Comparison of ENCODE assay signal across 1 cellular context in the genomic region with DNA sequence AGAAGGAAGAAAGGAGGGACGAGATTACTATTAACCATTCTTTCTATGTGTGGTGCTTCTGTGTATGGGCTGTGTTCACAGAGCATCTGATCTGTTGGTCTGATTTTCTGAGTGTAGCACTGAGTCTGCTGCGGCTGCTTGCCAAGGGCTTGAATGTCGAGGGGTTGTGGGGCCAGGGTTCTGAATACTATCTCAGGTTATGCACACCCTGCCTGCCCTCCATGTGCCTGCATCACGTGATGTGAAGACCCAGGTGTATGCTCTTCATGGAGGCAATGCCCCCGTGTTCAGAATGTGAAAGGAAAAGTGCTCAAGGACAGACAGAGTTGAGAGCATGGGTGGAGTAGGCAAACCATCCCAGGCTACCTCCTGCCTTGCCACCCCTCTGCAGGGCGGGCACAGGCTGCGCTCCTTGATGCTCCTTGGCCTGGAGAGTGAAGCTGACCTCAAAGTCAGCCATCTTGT.
TF ChIP-seq lines count a peak whose summit lies in the region.

No MANE protein-coding gene starts in this region.

TF ChIP-seq in A549, 52 proteins besides CTCF, POLR2A, EP300 and RAD21 (continued from another document):
- TF ChIP-seq, protein P1, sequence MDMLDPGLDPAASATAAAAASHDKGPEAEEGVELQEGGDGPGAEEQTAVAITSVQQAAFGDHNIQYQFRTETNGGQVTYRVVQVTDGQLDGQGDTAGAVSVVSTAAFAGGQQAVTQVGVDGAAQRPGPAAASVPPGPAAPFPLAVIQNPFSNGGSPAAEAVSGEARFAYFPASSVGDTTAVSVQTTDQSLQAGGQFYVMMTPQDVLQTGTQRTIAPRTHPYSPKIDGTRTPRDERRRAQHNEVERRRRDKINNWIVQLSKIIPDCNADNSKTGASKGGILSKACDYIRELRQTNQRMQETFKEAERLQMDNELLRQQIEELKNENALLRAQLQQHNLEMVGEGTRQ (IDR thresholded peaks at IDR 0.05), result peak; percentile 63
- no peak for TF ChIP-seq HOXA7 (CRISPR knock-in tag; IDR thresholded peaks at IDR 0.05)
TF ChIP-seq in A549: peak in this region for 2.
